In the genomic region with DNA sequence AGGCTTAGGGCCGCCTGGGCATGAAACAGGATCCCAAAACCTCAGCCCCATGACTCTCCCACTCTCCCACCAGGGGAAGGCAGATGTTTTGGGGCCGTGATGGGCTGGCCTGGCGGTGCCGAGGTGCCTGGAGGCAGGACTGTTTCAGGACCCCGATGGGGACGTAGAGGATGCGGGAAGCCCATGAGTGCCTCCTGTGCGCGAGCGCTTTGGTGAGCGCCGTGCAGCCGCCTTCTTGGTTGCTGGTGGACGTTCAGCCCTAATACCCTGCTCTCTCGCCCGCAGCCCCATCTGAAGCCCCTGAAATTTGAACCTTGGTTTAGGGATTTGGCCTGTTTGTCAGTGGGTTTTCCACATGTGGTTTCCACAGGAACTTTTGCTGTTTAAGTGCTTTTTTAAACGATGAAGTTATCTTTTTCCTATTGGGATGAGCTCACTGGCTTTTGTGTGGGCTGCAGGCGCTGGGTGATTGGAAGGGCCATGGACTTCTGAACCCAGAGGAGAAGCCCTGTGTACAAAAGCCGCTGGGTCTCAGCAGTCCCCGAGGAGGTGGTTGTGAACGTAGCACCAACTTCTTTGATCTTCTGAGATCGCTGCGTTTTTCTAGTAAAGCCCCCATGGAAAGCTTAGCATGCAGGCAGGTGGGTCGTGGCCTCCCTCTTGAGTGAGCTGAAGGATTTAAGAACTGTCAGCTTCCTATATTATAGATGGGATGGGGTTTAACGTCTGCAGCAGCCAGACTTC, we compare ENCODE assay signal across 8 cellular contexts.
DNase-seq lines count a peak whose midpoint lies in the region; ATAC-seq, FAIRE-seq and TF ChIP-seq lines count a peak whose summit lies in the region.
"Not testable (repeated sequence)": the region's sequence is repeated elsewhere in the genome, so short reads cannot be mapped to it uniquely, and the experiment has no call there.

No MANE protein-coding gene starts in this region.

- not testable (repeated sequence) for FAIRE-seq in astrocyte (lab: Jason Lieb, UNC); kidney (lab: Jason Lieb, UNC)

- H3K27ac ChIP-seq in ACC112 (ENCODE audit: low read depth, low read length) (peak overlapping the region; percentile 85), Panc1 (ENCODE audit: low read length) (peak overlapping the region; percentile 66), astrocyte (ENCODE audit: low read depth, low read length) (peak overlapping the region; percentile 85), fibroblast of lung (ENCODE audit: insufficient read depth, low read length) (peak overlapping the region; percentile 54), kidney (ENCODE audit: low read depth in 2 of 2, low read length in 2 of 2) (peak overlapping the region in 1 of 2 donors; percentile 65), thoracic aorta (peak overlapping the region; percentile 76 to 83)
- H3K27ac ChIP-seq in trophoblast cell (ENCODE audit: low read depth, low read length) = not testable (repeated sequence)

- H3K4ac ChIP-seq in trophoblast cell (ENCODE audit: low read depth, low read length) = not testable (repeated sequence)

- not testable (repeated sequence) for H3K27me3 ChIP-seq in ACC112 (ENCODE audit: insufficient read depth, low read length); Panc1 (ENCODE audit: control insufficient read depth, insufficient read depth, low read length); astrocyte (ENCODE audit: insufficient read depth, low read length); fibroblast of lung (ENCODE audit: control insufficient read depth, insufficient read depth, low read length); trophoblast cell (ENCODE audit: insufficient read depth, low read length); thoracic aorta (replicated peaks; ENCODE audit: insufficient read depth)

- not testable (repeated sequence) for ATAC-seq in Panc1; thoracic aorta (ENCODE audit: insufficient number of reproducible peaks, low FRiP score, low read depth)

- not testable (repeated sequence) for DNase-seq in Panc1 (ENCODE audit: low read depth, low spot score); astrocyte (ENCODE audit: low read depth); fibroblast of lung (ENCODE audit: low read depth in 2 of 2); mesothelial cell of epicardium (ENCODE audit: low spot score in 2 of 2, unreplicated experiment in 2 of 2); trophoblast cell; thoracic aorta (ENCODE audit: low spot score)
- peak; percentile 70 for DNase-seq in kidney

- CTCF ChIA-PET in Panc1 (lab: Charles Lee) = not testable (repeated sequence)

- not testable (repeated sequence) for TF ChIP-seq CTCF in Panc1 (IDR thresholded peaks at IDR 0.05); astrocyte (IDR thresholded peaks at IDR 0.05; ENCODE audit: insufficient read depth, low read depth, low read length); fibroblast of lung (conservative IDR thresholded peaks at IDR 0.05 in 1 of 2, IDR thresholded peaks at IDR 0.05 in 1 of 2; ENCODE audit: low read depth in 1 of 2, low read length in 2 of 2); kidney (IDR thresholded peaks at IDR 0.05; ENCODE audit: borderline replicate concordance, extremely low read depth, insufficient read depth); mesothelial cell of epicardium (IDR thresholded peaks at IDR 0.05; ENCODE audit: unreplicated experiment); thoracic aorta (IDR thresholded peaks at IDR 0.05)

- H4K8ac ChIP-seq in trophoblast cell (ENCODE audit: low read depth, low read length) = not testable (repeated sequence)

- POLR2A ChIA-PET in Panc1 (lab: Charles Lee) = not testable (repeated sequence)

- H3K23ac ChIP-seq in trophoblast cell (ENCODE audit: low read length) = not testable (repeated sequence)

- H3K18ac ChIP-seq in trophoblast cell (ENCODE audit: low read length) = not testable (repeated sequence)

- not testable (repeated sequence) for BruUV-seq in Panc1 (replicated peaks; lab: Mats Ljungman, UMichigan)

- H3K9me3 Mint-ChIP-seq in astrocyte (ENCODE audit: unreplicated experiment); mesothelial cell of epicardium: not testable (repeated sequence)

- not testable (repeated sequence) for H2BK120ac ChIP-seq in trophoblast cell (ENCODE audit: insufficient read depth, low read length, poor library complexity)

- peak overlapping the region; percentile 73 for H2BK12ac ChIP-seq in trophoblast cell (ENCODE audit: low read length)

- H3K27me3 Mint-ChIP-seq in astrocyte (ENCODE audit: low read depth, unreplicated experiment); mesothelial cell of epicardium (ENCODE audit: low read depth): not testable (repeated sequence)

- H3K9ac ChIP-seq in astrocyte (ENCODE audit: low read length) = peak overlapping the region; percentile 68
- H3K9ac ChIP-seq in fibroblast of lung (ENCODE audit: insufficient read depth, low read length); kidney (ENCODE audit: low read length in 2 of 2); trophoblast cell (ENCODE audit: low read length): not testable (repeated sequence)

- H3K79me1 ChIP-seq in trophoblast cell (ENCODE audit: low read length) = not testable (repeated sequence)

- peak overlapping the region; percentile 73 for H3K14ac ChIP-seq in trophoblast cell (ENCODE audit: low read length)

- H3K36me3 Mint-ChIP-seq in astrocyte (ENCODE audit: low read depth, unreplicated experiment); mesothelial cell of epicardium: not testable (repeated sequence)

- H3K9me3 ChIP-seq in Panc1 (ENCODE audit: control insufficient read depth, insufficient read depth, low read depth, low read length); astrocyte (ENCODE audit: insufficient read depth, low read depth, low read length); fibroblast of lung (ENCODE audit: control insufficient read depth, insufficient read depth, low read depth, low read length); kidney (ENCODE audit: control insufficient read depth in 1 of 2, low read length in 2 of 2); trophoblast cell (ENCODE audit: insufficient read depth, low read depth, low read length); thoracic aorta: not testable (repeated sequence)

- not testable (repeated sequence) for H3K79me2 ChIP-seq in ACC112 (ENCODE audit: control insufficient read depth, insufficient read depth, low read length, unreplicated experiment); astrocyte (ENCODE audit: insufficient read depth, low read length); fibroblast of lung (ENCODE audit: control insufficient read depth, insufficient read depth, low read length); trophoblast cell (ENCODE audit: control insufficient read depth, insufficient read depth, low read length, poor library complexity)

- H3K36me3 ChIP-seq in ACC112 (ENCODE audit: insufficient read depth, low read length); Panc1 (ENCODE audit: control insufficient read depth, insufficient read depth, low read length); astrocyte (ENCODE audit: insufficient read depth, low read length); fibroblast of lung (ENCODE audit: control insufficient read depth, insufficient read depth, low read length); kidney (ENCODE audit: control insufficient read depth in 1 of 2, insufficient read depth in 2 of 2, low read length in 2 of 2); trophoblast cell (ENCODE audit: control insufficient read depth in 1 of 2, insufficient read depth in 2 of 2, low read length in 2 of 2); thoracic aorta: not testable (repeated sequence)

- not testable (repeated sequence) for H4K91ac ChIP-seq in trophoblast cell (ENCODE audit: low read depth, low read length)

- H3K4me2 ChIP-seq in astrocyte (ENCODE audit: low read length); fibroblast of lung (ENCODE audit: extremely low read depth, insufficient read depth, low read length); trophoblast cell (ENCODE audit: low read length): not testable (repeated sequence)

- not testable (repeated sequence) for H3K4me3 ChIP-seq in ACC112 (ENCODE audit: low read depth, low read length); Panc1 (ENCODE audit: low read depth in 2 of 2, low read length in 2 of 2); astrocyte (ENCODE audit: insufficient read depth, low read depth, low read length); fibroblast of lung (replicated peaks in 1 of 4; ENCODE audit: control extremely low read depth in 1 of 4, insufficient read depth in 1 of 4, low read depth in 3 of 4, low read length in 4 of 4); kidney (ENCODE audit: low read length in 2 of 2); trophoblast cell (ENCODE audit: low read depth, low read length)
- H3K4me3 ChIP-seq in thoracic aorta = peak overlapping the region; percentile 45

- H3K4me3 Mint-ChIP-seq in astrocyte (ENCODE audit: unreplicated experiment); mesothelial cell of epicardium: not testable (repeated sequence)

- H2AK5ac ChIP-seq in trophoblast cell (ENCODE audit: low read length) = not testable (repeated sequence)

- H3K27ac Mint-ChIP-seq in astrocyte (ENCODE audit: unreplicated experiment) = not testable (repeated sequence)
- H3K27ac Mint-ChIP-seq in mesothelial cell of epicardium = peak overlapping the region; percentile 77

- WGBS in trophoblast cell (ENCODE audit: extremely low coverage, insufficient coverage, insufficient read length) = no CpG with 5 or more reads among the region's 25 CpGs

- in situ Hi-C loops in Panc1 (cut with HindIII; ENCODE audit: low pct_unique_long_range_greater_than_20kb, low sequenced_read_pairs) = not testable (repeated sequence)

- not testable (repeated sequence) for H2BK5ac ChIP-seq in trophoblast cell (ENCODE audit: low read depth, low read length, poor library complexity)

- H3K4me1 Mint-ChIP-seq in astrocyte (ENCODE audit: low read depth, unreplicated experiment) (peaks cover 15% of the 10 kb centered on the region), mesothelial cell of epicardium (peaks cover 30% of the 10 kb centered on the region)

- not testable (repeated sequence) for H4K12ac ChIP-seq in trophoblast cell (ENCODE audit: low read depth, low read length)

- H2AFZ ChIP-seq in ACC112 (ENCODE audit: low read length, unreplicated experiment); astrocyte (ENCODE audit: low read depth, low read length); fibroblast of lung (ENCODE audit: low read length); trophoblast cell (ENCODE audit: insufficient read depth, low read length, poor library complexity): not testable (repeated sequence)

- H4K20me1 ChIP-seq in astrocyte (ENCODE audit: insufficient read depth, low read length); fibroblast of lung (ENCODE audit: control insufficient read depth, extremely low read depth, insufficient read depth, low read length): not testable (repeated sequence)

- H3K4me1 ChIP-seq in ACC112 (ENCODE audit: control insufficient read depth, insufficient read depth, low read length, unreplicated experiment) (peaks cover 31% of the 10 kb centered on the region), Panc1 (ENCODE audit: control insufficient read depth, insufficient read depth, low read length) (peaks cover 25% of the 10 kb centered on the region), astrocyte (ENCODE audit: insufficient read depth, low read length) (peaks cover 26% of the 10 kb centered on the region), fibroblast of lung (ENCODE audit: control insufficient read depth, extremely low read depth, insufficient read depth, low read length) (peaks cover 13% of the 10 kb centered on the region), kidney (ENCODE audit: control insufficient read depth in 1 of 2, insufficient read depth in 1 of 2, low read depth in 1 of 2, low read length in 2 of 2) (peaks cover 0 to 10% of the 10 kb centered on the region in 2 donors), trophoblast cell (ENCODE audit: control insufficient read depth in 1 of 2, insufficient read depth in 2 of 2, low read length in 2 of 2) (peaks cover 7 to 14% of the 10 kb centered on the region in 2 experiments), thoracic aorta (ENCODE audit: control insufficient read depth in 1 of 2, low read depth in 2 of 2) (peaks cover 26 to 31% of the 10 kb centered on the region in 2 donors)

- intact Hi-C loops in Panc1 (cut with micrococcal nuclease; ENCODE audit: unreplicated experiment); kidney (cut with DNase I): not testable (repeated sequence)
